In genomic region chr17:64443086-64443760, GRCh38 we compare ENCODE assay signal across 20 cellular contexts. TPM values are rescaled to one million over a fixed set of nuclear protein-coding genes. Genes with fewer than 3 reads are reported as not detected.
DNase-seq lines count a peak whose midpoint lies in the region; ATAC-seq, FAIRE-seq and TF ChIP-seq lines count a peak whose summit lies in the region.
"Had no signal": no experiment of that assay in that cellular context is flagged by ENCODE, and none has a peak within 500 bp of the region (broad histone marks: within the 10 kb centered on the region; RNA-seq: fewer than 3 reads in every experiment).

No MANE protein-coding gene starts in this region.

- H3K27me3 Mint-ChIP-seq in GM23338 (ENCODE audit: insufficient read depth, low read depth, poor library complexity), result peaks cover 6% of the 10 kb centered on the region
- H3K27me3 Mint-ChIP-seq in activated T-helper 17 cell treated with anti-CD3 and anti-CD28 coated beads, Interleukin-2, amount 50 U/mL, for 72 hours, result no peaks in the 10 kb centered on the region
- H3K27me3 Mint-ChIP-seq in stimulated activated naive B cell treated with anti-CD40 and anti-IgM and Interleukin-4, amounts not matched to agents 10 μg/mL and 1 μg/mL and 100 μg/mL, for 72 hours, result no peaks in the 10 kb centered on the region

- H3K9me3 ChIP-seq in A549 (peaks cover 17% of the 10 kb centered on the region), A673 (ENCODE audit: low read depth, low read length, poor library complexity, severe bottlenecking) (peaks cover 9% of the 10 kb centered on the region)

- H3K27me3 ChIP-seq in GM23338 (ENCODE audit: insufficient read depth) (no peaks in the 10 kb centered on the region), A673 (replicated peaks; ENCODE audit: insufficient read depth, low read depth, low read length, poor library complexity) (no peaks in the 10 kb centered on the region)
- H3K27me3 ChIP-seq: foreskin keratinocyte had no signal

- intact Hi-C loops in A673 (cut with micrococcal nuclease; ENCODE audit: unreplicated experiment), result no loop called here

- BruUV-seq in A673 (replicated peaks; lab: Mats Ljungman, UMichigan), result no TSS peak

- H3K27ac ChIP-seq in A549, result peak overlapping the region; percentile 13 to 71; a peak in 3 of 6 replicates
- H3K27ac ChIP-seq in GM23338 (ENCODE audit: low read depth), result no peak overlapping the region
- no peak overlapping the region for H3K27ac ChIP-seq in A673 (ENCODE audit: low read depth, low read length, poor library complexity, severe bottlenecking)
- H3K27ac ChIP-seq: foreskin keratinocyte, VCaP had no signal

- no peak overlapping the region for H3K27ac Mint-ChIP-seq in GM23338
- peak overlapping the region; percentile 93 for H3K27ac Mint-ChIP-seq in activated T-helper 17 cell treated with anti-CD3 and anti-CD28 coated beads, Interleukin-2, amount 50 U/mL, for 72 hours
- no peak overlapping the region for H3K27ac Mint-ChIP-seq in stimulated activated naive B cell treated with anti-CD40 and anti-IgM and Interleukin-4, amounts not matched to agents 10 μg/mL and 1 μg/mL and 100 μg/mL, for 72 hours

- peak; percentile 51 to 81; a peak in 5 of 6 replicates for ATAC-seq in A549
- no peak for ATAC-seq in GM23338
- peak; percentile 11 for ATAC-seq in activated T-helper 17 cell treated with anti-CD3 and anti-CD28 coated beads, Interleukin-2, amount 50 U/mL, for 72 hours (replicated peaks)
- no peak for ATAC-seq in stimulated activated naive B cell treated with anti-CD40 and anti-IgM and Interleukin-4, amounts not matched to agents 10 μg/mL and 1 μg/mL and 100 μg/mL, for 72 hours (replicated peaks)
- no peak for ATAC-seq in HG03159 (IDR thresholded peaks at IDR 0.05; ENCODE audit: unreplicated experiment)
- ATAC-seq: foreskin keratinocyte had no signal

- no peaks in the 10 kb centered on the region for H3K79me2 ChIP-seq in GM23338 (replicated peaks; ENCODE audit: insufficient read depth)

- H3K4me2 ChIP-seq in A549 (peak overlapping the region; percentile 41), GM23338 (no peak overlapping the region)

- no peak overlapping the region for H2AFZ ChIP-seq in GM23338

- no peak for TF ChIP-seq POLR2A in A549 (IDR thresholded peaks at IDR 0.05; ENCODE audit: low read length)

- no peak for TF ChIP-seq RAD21 in A549 (conservative IDR thresholded peaks at IDR 0.05 in 1 of 2, IDR thresholded peaks at IDR 0.05 in 1 of 2)

- peaks cover 19% of the 10 kb centered on the region for H3K36me3 Mint-ChIP-seq in GM23338 (ENCODE audit: low read depth)
- no peaks in the 10 kb centered on the region for H3K36me3 Mint-ChIP-seq in activated T-helper 17 cell treated with anti-CD3 and anti-CD28 coated beads, Interleukin-2, amount 50 U/mL, for 72 hours (ENCODE audit: low read depth)
- peaks cover 8 to 14% of the 10 kb centered on the region in 2 donors for H3K36me3 Mint-ChIP-seq in stimulated activated naive B cell treated with anti-CD40 and anti-IgM and Interleukin-4, amounts not matched to agents 10 μg/mL and 1 μg/mL and 100 μg/mL, for 72 hours

- DNase-seq in A549 (ENCODE audit: low read depth in 1 of 2, low spot score in 1 of 2), result peak in 1 of 2 experiments; percentile 81
- peak; percentile 2 for DNase-seq in GM23338 (ENCODE audit: low spot score)
- peak; percentile 72 for DNase-seq in myocyte (ENCODE audit: low read depth)
- DNase-seq in stimulated activated naive B cell treated with anti-CD40 and anti-IgM and Interleukin-4, amounts not matched to agents 10 μg/mL and 1 μg/mL and 100 μg/mL, for 72 hours, result no peak
- DNase-seq in A673 (ENCODE audit: low spot score), result no peak
- DNase-seq in NCI-H1436 treated with DMSO at 0.1 percent for 48 hours (lab: John Stamatoyannopoulos, UW), result no peak
- DNase-seq: activated effector memory CD4-positive, alpha-beta T cell treated with Interleukin-2 at 50 U/mL for 16 hours; amygdala; HCEC 1CT; MM.1S; NCI-H2081 treated with DMSO at 0.1 percent for 48 hours; NCI-H69; retina; stimulated activated CD4-positive, alpha-beta T cell treated with anti-CD3 and anti-CD28 coated beads, Interleukin-1b, Interleukin-23, amount 100 ng/mL, for 48 hours had no signal

- TF ChIP-seq EP300 in A549 (IDR thresholded peaks at IDR 0.05), result no peak

- TF ChIP-seq CTCF in A549 (IDR thresholded peaks at IDR 0.05) (no peak), GM23338 (conservative IDR thresholded peaks at IDR 0.05; ENCODE audit: low read depth in 2 of 2) (no peak), A673 (conservative IDR thresholded peaks at IDR 0.05; ENCODE audit: low read depth, low read length) (no peak)

- no peak overlapping the region for H3K4me3 Mint-ChIP-seq in GM23338
- no peak overlapping the region for H3K4me3 Mint-ChIP-seq in activated T-helper 17 cell treated with anti-CD3 and anti-CD28 coated beads, Interleukin-2, amount 50 U/mL, for 72 hours
- H3K4me3 Mint-ChIP-seq in stimulated activated naive B cell treated with anti-CD40 and anti-IgM and Interleukin-4, amounts not matched to agents 10 μg/mL and 1 μg/mL and 100 μg/mL, for 72 hours, result no peak overlapping the region

- POLR2A ChIA-PET in A549 (lab: Yijun Ruan, JAX), result interaction anchor here (0.6 kb wide), 1 partner anchor 62 kb away, joined by 3 read pairs; no protein-coding TSS in a partner anchor
- POLR2A ChIA-PET in A673 (lab: Charles Lee; ENCODE audit: low non-redundant PET), result no interaction called here

- no peaks in the 10 kb centered on the region for H3K9me2 ChIP-seq in GM23338 (ENCODE audit: insufficient read depth)

- no peaks in the 10 kb centered on the region for H4K20me1 ChIP-seq in GM23338 (replicated peaks; ENCODE audit: insufficient read depth)

- H3K4me1 ChIP-seq in A549 (peaks cover 22% of the 10 kb centered on the region), GM23338 (ENCODE audit: insufficient read depth) (no peaks in the 10 kb centered on the region), A673 (ENCODE audit: insufficient read depth, low read length, poor library complexity, severe bottlenecking) (no peaks in the 10 kb centered on the region)
- H3K4me1 ChIP-seq: foreskin keratinocyte had no signal

- 38% methylated on average over 6 of the region's 6 CpGs for WGBS in A549 (ENCODE audit: missing lambda C conversion rate)

- no peak overlapping the region for H3K4me3 ChIP-seq in A549
- H3K4me3 ChIP-seq in GM23338, result no peak overlapping the region
- H3K4me3 ChIP-seq in A673 (ENCODE audit: low read depth, low read length, poor library complexity, severe bottlenecking), result no peak overlapping the region

- no peaks in the 10 kb centered on the region for H3F3A ChIP-seq in GM23338 (replicated peaks; ENCODE audit: low read depth)

- peaks cover 29% of the 10 kb centered on the region for H3K9me3 Mint-ChIP-seq in GM23338
- H3K9me3 Mint-ChIP-seq in activated T-helper 17 cell treated with anti-CD3 and anti-CD28 coated beads, Interleukin-2, amount 50 U/mL, for 72 hours, result peaks cover 7% of the 10 kb centered on the region
- peaks cover 12 to 14% of the 10 kb centered on the region in 2 donors for H3K9me3 Mint-ChIP-seq in stimulated activated naive B cell treated with anti-CD40 and anti-IgM and Interleukin-4, amounts not matched to agents 10 μg/mL and 1 μg/mL and 100 μg/mL, for 72 hours

- no peaks in the 10 kb centered on the region; the same call in 1 of the 2 replicates for H3K36me3 ChIP-seq in GM23338 (ENCODE audit: insufficient read depth)
- H3K36me3 ChIP-seq in A673 (ENCODE audit: insufficient read depth, low read length, poor library complexity, severe bottlenecking), result no peaks in the 10 kb centered on the region

- CTCF ChIA-PET in A549 (lab: Yijun Ruan, JAX), result interaction anchor here (0.5 to 1.5 kb wide), 11 partner anchors 9 to 333 kb away, joined by 3 to 5 read pairs (median 3); no protein-coding TSS in a partner anchor
- CTCF ChIA-PET in A673 (lab: Charles Lee), result interaction anchor here (1.1 kb wide), 1 partner anchor 11 kb away, joined by 4 read pairs; no protein-coding TSS in a partner anchor

- peaks cover 3% of the 10 kb centered on the region; the same call in 2 of the 3 replicates for H3K4me1 Mint-ChIP-seq in GM23338
- H3K4me1 Mint-ChIP-seq in activated T-helper 17 cell treated with anti-CD3 and anti-CD28 coated beads, Interleukin-2, amount 50 U/mL, for 72 hours, result peaks cover 10% of the 10 kb centered on the region
- peaks cover 18 to 22% of the 10 kb centered on the region in 2 donors for H3K4me1 Mint-ChIP-seq in stimulated activated naive B cell treated with anti-CD40 and anti-IgM and Interleukin-4, amounts not matched to agents 10 μg/mL and 1 μg/mL and 100 μg/mL, for 72 hours

- no peak for FAIRE-seq in A549 (lab: Jason Lieb, UNC)
- FAIRE-seq: endometrium had no signal

RNA-seq across cellular contexts. Expression of gene MILR1, which starts 5.7 kb away (rescaled TPM):
- 12.2 and 12.8 TPM in 2 replicates for polyA plus RNA-seq in A549 (2011; rRNA removed)
- 1.3 TPM in 2 replicates for polyA plus RNA-seq in A549 (2012; cell fraction: cytosol; rRNA removed)
- polyA plus RNA-seq in A549 (2012; cell fraction: nucleus; rRNA removed), result 0.41 and 1.1 TPM in 2 replicates
- 1.6 to 3.0 TPM (median 2.3 TPM) in 3 replicates for polyA plus RNA-seq in A549 (2017; fragmentation: RNase III; extraction: RNeasy Plus Mini Kit Qiagen cat#74134 plus additional on column Dnase treatment)
- polyA minus RNA-seq in A549 (2011; rRNA and poly(A)+ RNA removed), result 8.4 and 10.9 TPM in 2 replicates
- not detected in 2 replicates for total RNA-seq in GM23338 (2014; rRNA removed; shearing (Covaris generic))
- 0.39 TPM in 1 of 2 replicates, not detected in the other for polyA plus RNA-seq in GM23338 (2016; fragmentation: Nextera tagmentation; extraction: Ambion mirVana)
- total RNA-seq in activated T-helper 17 cell treated with anti-CD3 and anti-CD28 coated beads, Interleukin-2, amount 50 U/mL, for 72 hours, result not detected
- total RNA-seq in myocyte, result 14.5 and 21.3 TPM in 2 replicates
- polyA plus RNA-seq in myocyte (2012), result 10.5 TPM
- total RNA-seq in A673 (2021), result not detected in 2 replicates
- total RNA-seq: foreskin keratinocyte had no signal
- polyA plus RNA-seq: foreskin keratinocyte, neural cell had no signal

RNA-seq across cellular contexts. Expression of gene PECAM1, which starts 52.6 kb away (rescaled TPM):
- polyA plus RNA-seq in A549 (2011; rRNA removed) (0.08 and 0.09 TPM in 2 replicates), A549 (2017; fragmentation: RNase III; extraction: RNeasy Plus Mini Kit Qiagen cat#74134 plus additional on column Dnase treatment) (0.04 to 0.07 TPM in 2 of 3 replicates, not detected in the other), GM23338 (2016; fragmentation: Nextera tagmentation; extraction: Ambion mirVana) (not detected in 2 replicates)
- under 0.01 and 0.09 TPM in 2 replicates for polyA plus RNA-seq in A549 (2012; cell fraction: cytosol; rRNA removed)
- polyA plus RNA-seq in A549 (2012; cell fraction: nucleus; rRNA removed), result not detected in 2 replicates
- polyA minus RNA-seq in A549 (2011; rRNA and poly(A)+ RNA removed), result 0.37 TPM in 1 of 2 replicates, not detected in the other
- 0.04 TPM in 1 of 2 replicates, not detected in the other for total RNA-seq in GM23338 (2014; rRNA removed; shearing (Covaris generic))
- total RNA-seq in activated T-helper 17 cell treated with anti-CD3 and anti-CD28 coated beads, Interleukin-2, amount 50 U/mL, for 72 hours, result under 1 TPM; 0.09 to 0.19 TPM
- total RNA-seq in myocyte (0.29 and 3.0 TPM in 2 replicates), A673 (2021) (0.39 and 0.60 TPM in 2 replicates)
- polyA plus RNA-seq in myocyte (2012), result 0.06 TPM
- total RNA-seq: foreskin keratinocyte had no signal
- polyA plus RNA-seq: foreskin keratinocyte, neural cell had no signal

RNA-seq across cellular contexts. Expression of gene POLG2, which starts 53.6 kb away (rescaled TPM):
- 28.8 and 31.3 TPM in 2 replicates for polyA plus RNA-seq in A549 (2011; rRNA removed)
- 10.1 and 12.4 TPM in 2 replicates for polyA plus RNA-seq in A549 (2012; cell fraction: cytosol; rRNA removed)
- 15.9 and 26.1 TPM in 2 replicates for polyA plus RNA-seq in A549 (2012; cell fraction: nucleus; rRNA removed)
- polyA plus RNA-seq in A549 (2017; fragmentation: RNase III; extraction: RNeasy Plus Mini Kit Qiagen cat#74134 plus additional on column Dnase treatment), result 26.3 to 28.5 TPM (median 27.4 TPM) in 3 replicates
- 20.4 and 23.0 TPM in 2 replicates for polyA minus RNA-seq in A549 (2011; rRNA and poly(A)+ RNA removed)
- total RNA-seq in GM23338 (2014; rRNA removed; shearing (Covaris generic)), result 19.8 and 20.2 TPM in 2 replicates
- 27.7 and 28.0 TPM in 2 replicates for polyA plus RNA-seq in GM23338 (2016; fragmentation: Nextera tagmentation; extraction: Ambion mirVana)
- 10 to 100 TPM; 38.8 to 40.9 TPM for total RNA-seq in activated T-helper 17 cell treated with anti-CD3 and anti-CD28 coated beads, Interleukin-2, amount 50 U/mL, for 72 hours
- total RNA-seq in myocyte, result 10.5 and 14.5 TPM in 2 replicates
- 9.3 TPM for polyA plus RNA-seq in myocyte (2012)
- 25.6 and 31.5 TPM in 2 replicates for total RNA-seq in A673 (2021)

Comparison
In these comparisons a context has a peak if more than half of its experiments do, and no peak if none do; other contexts are left out.
1. ATAC-seq: peak in A549 (2 of 2) and activated T-helper 17 cell treated with anti-CD3 and anti-CD28 coated beads, Interleukin-2, amount 50 U/mL, for 72 hours (single experiment); none in GM23338 (single experiment), stimulated activated naive B cell treated with anti-CD40 and anti-IgM and Interleukin-4, amounts not matched to agents 10 μg/mL and 1 μg/mL and 100 μg/mL, for 72 hours (0 of 2) and HG03159 (single experiment).
2. DNase-seq: peak in GM23338 (single experiment) and myocyte (single experiment); none in stimulated activated naive B cell treated with anti-CD40 and anti-IgM and Interleukin-4, amounts not matched to agents 10 μg/mL and 1 μg/mL and 100 μg/mL, for 72 hours (single experiment), A673 (single experiment) and NCI-H1436 treated with DMSO at 0.1 percent for 48 hours (single experiment).
3. H3K27ac ChIP-seq: peak in A549 (2 of 2); none in GM23338 (single experiment) and A673 (single experiment).
4. RNA of gene MILR1, which starts 5.7 kb away (total RNA-seq): 14.5 to 21.3 TPM in myocyte; not detected in A673, not detected in GM23338 and not detected in activated T-helper 17 cell treated with anti-CD3 and anti-CD28 coated beads, Interleukin-2, amount 50 U/mL, for 72 hours; every median in the first group is over 10 times any median in the second.